4 cellular contexts compared by ENCODE assay signal in genomic region chr2:97031331-97031730, GRCh38. TPM values are rescaled to one million over a fixed set of nuclear protein-coding genes. Genes with fewer than 3 reads are reported as not detected.
"Had no signal": no experiment of that assay in that cellular context is flagged by ENCODE, and none has a peak within 500 bp of the region (broad histone marks: within the 10 kb centered on the region; RNA-seq: fewer than 3 reads in every experiment).

No MANE protein-coding gene starts in this region.

RNA-seq across cellular contexts. Expression of gene FAM178B, which starts 45.0 kb away (rescaled TPM):
- total RNA-seq: HepG2, HT-29, HT1080, IMR-90 had no signal
